Comparison of ENCODE assay signal across 10 cellular contexts in the genomic region with DNA sequence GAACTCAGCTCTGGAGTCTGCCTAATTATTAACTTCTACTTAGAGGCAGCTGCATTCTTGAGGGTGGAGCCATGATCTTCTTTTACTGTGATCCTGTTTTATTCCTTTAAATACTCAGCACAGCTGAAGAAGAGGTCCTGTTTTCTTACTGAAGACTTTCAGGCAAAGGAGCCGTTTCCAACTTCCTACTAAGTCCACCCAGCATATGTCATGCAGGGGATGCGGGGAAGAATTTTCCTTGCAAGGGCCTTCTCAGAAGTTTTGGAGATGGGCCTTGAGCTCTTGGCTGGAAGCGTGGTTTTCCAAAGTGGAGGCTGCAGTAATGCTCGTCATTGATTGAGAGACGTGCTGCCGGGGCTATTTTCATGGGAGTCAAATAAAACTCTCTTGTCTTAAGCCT. TPM values are rescaled to one million over a fixed set of nuclear protein-coding genes. Genes with fewer than 3 reads are reported as not detected.
DNase-seq lines count a peak whose midpoint lies in the region; ATAC-seq and TF ChIP-seq lines count a peak whose summit lies in the region.
"Had no signal": no experiment of that assay in that cellular context is flagged by ENCODE, and none has a peak within 500 bp of the region (broad histone marks: within the 10 kb centered on the region; RNA-seq: fewer than 3 reads in every experiment).

No MANE protein-coding gene starts in this region.

- DNase-seq in astrocyte of the cerebellum (ENCODE audit: low read depth) (no peak), left ventricle myocardium inferior (no peak), progenitor cell of endocrine pancreas (ENCODE audit: low spot score, unreplicated experiment) (no peak), NCI-H345 (lab: John Stamatoyannopoulos, UW) (no peak)
- no peak for DNase-seq in naive thymus-derived CD8-positive, alpha-beta T cell
- DNase-seq: MV-4-11 had no signal

- no peaks in the 10 kb centered on the region for H3K9me3 Mint-ChIP-seq in progenitor cell of endocrine pancreas (ENCODE audit: low read depth)
- no peaks in the 10 kb centered on the region for H3K9me3 Mint-ChIP-seq in naive thymus-derived CD8-positive, alpha-beta T cell

- H3K4me1 Mint-ChIP-seq in progenitor cell of endocrine pancreas (ENCODE audit: low read depth), result peaks cover 11% of the 10 kb centered on the region
- no peaks in the 10 kb centered on the region for H3K4me1 Mint-ChIP-seq in naive thymus-derived CD8-positive, alpha-beta T cell

- peak overlapping the region; percentile 16; the same call in 1 of the 2 replicates for H3K27ac ChIP-seq in ACC112 (ENCODE audit: low read depth, low read length)
- H3K27ac ChIP-seq in left ventricle myocardium inferior (replicated peaks), result peak overlapping the region; percentile 28
- H3K27ac ChIP-seq: epithelial cell of prostate had no signal

- ATAC-seq in naive thymus-derived CD8-positive, alpha-beta T cell, result no peak
- ATAC-seq in GM18870 (IDR thresholded peaks at IDR 0.05; ENCODE audit: unreplicated experiment) (no peak), GM18511 (IDR thresholded peaks at IDR 0.05; ENCODE audit: unreplicated experiment) (no peak)

- H3K4me3 Mint-ChIP-seq in progenitor cell of endocrine pancreas (ENCODE audit: low read depth), result no peak overlapping the region
- H3K4me3 Mint-ChIP-seq in naive thymus-derived CD8-positive, alpha-beta T cell, result no peak overlapping the region

- no peaks in the 10 kb centered on the region for H3K27me3 Mint-ChIP-seq in progenitor cell of endocrine pancreas
- H3K27me3 Mint-ChIP-seq in naive thymus-derived CD8-positive, alpha-beta T cell, result peaks cover 5 to 22% (median 13%) of the 10 kb centered on the region in 5 donors

- H3K9me3 ChIP-seq in left ventricle myocardium inferior (replicated peaks), result no peaks in the 10 kb centered on the region

- peak overlapping the region; percentile 49 for H3K4me3 ChIP-seq in ACC112 (ENCODE audit: low read depth, low read length)
- peak overlapping the region; percentile 2 for H3K4me3 ChIP-seq in astrocyte of the cerebellum (ENCODE audit: low read depth, low read length)
- no peak overlapping the region for H3K4me3 ChIP-seq in left ventricle myocardium inferior

- H3K79me2 ChIP-seq in ACC112 (ENCODE audit: control insufficient read depth, insufficient read depth, low read length, unreplicated experiment), result peaks cover 90% of the 10 kb centered on the region

- H3K27me3 ChIP-seq in ACC112 (ENCODE audit: insufficient read depth, low read length) (no peaks in the 10 kb centered on the region), left ventricle myocardium inferior (ENCODE audit: low read depth) (no peaks in the 10 kb centered on the region)

- POLR2A ChIA-PET in naive thymus-derived CD8-positive, alpha-beta T cell (lab: Charles Lee), result no interaction called here

- intact Hi-C loops in left ventricle myocardium inferior (cut with micrococcal nuclease), result no loop called here

- in situ Hi-C loops in astrocyte of the cerebellum (cut with HindIII; ENCODE audit: low sequenced_read_pairs), result no loop called here

- H3K27ac Mint-ChIP-seq in progenitor cell of endocrine pancreas, result peak overlapping the region; percentile 53
- H3K27ac Mint-ChIP-seq in naive thymus-derived CD8-positive, alpha-beta T cell, result no peak overlapping the region

- no peaks in the 10 kb centered on the region for H3K36me3 Mint-ChIP-seq in progenitor cell of endocrine pancreas (ENCODE audit: insufficient read depth)
- H3K36me3 Mint-ChIP-seq in naive thymus-derived CD8-positive, alpha-beta T cell, result no peaks in the 10 kb centered on the region

- no peaks in the 10 kb centered on the region for H3K36me3 ChIP-seq in ACC112 (ENCODE audit: insufficient read depth, low read length)
- H3K36me3 ChIP-seq in left ventricle myocardium inferior, result no peaks in the 10 kb centered on the region

- TF ChIP-seq CTCF in astrocyte of the cerebellum (IDR thresholded peaks at IDR 0.05; ENCODE audit: low read depth, low read length, missing control alignments) (no peak), left ventricle myocardium inferior (IDR thresholded peaks at IDR 0.05; ENCODE audit: borderline replicate concordance) (no peak), progenitor cell of endocrine pancreas (IDR thresholded peaks at IDR 0.05; ENCODE audit: unreplicated experiment) (no peak)

- peaks cover 41% of the 10 kb centered on the region for H3K4me1 ChIP-seq in ACC112 (ENCODE audit: control insufficient read depth, insufficient read depth, low read length, unreplicated experiment)
- H3K4me1 ChIP-seq in left ventricle myocardium inferior, result peaks cover 25% of the 10 kb centered on the region

- H2AFZ ChIP-seq in ACC112 (ENCODE audit: low read length, unreplicated experiment), result peak overlapping the region; percentile 20

RNA-seq across cellular contexts. Expression of gene FGF2, which starts 27.8 kb away (rescaled TPM):
- total RNA-seq in left ventricle myocardium inferior (4.1 TPM), progenitor cell of endocrine pancreas (2.7 and 2.9 TPM in 2 replicates)
- total RNA-seq in naive thymus-derived CD8-positive, alpha-beta T cell, result not detected
- polyA plus RNA-seq in naive thymus-derived CD8-positive, alpha-beta T cell, result not detected
